17 cellular contexts compared by ENCODE assay signal in genomic region chr18:44911260-44911659, GRCh38.
DNase-seq lines count a peak whose midpoint lies in the region; ATAC-seq, FAIRE-seq and TF ChIP-seq lines count a peak whose summit lies in the region.
"Had no signal": no experiment of that assay in that cellular context is flagged by ENCODE, and none has a peak within 500 bp of the region (broad histone marks: within the 10 kb centered on the region; RNA-seq: fewer than 3 reads in every experiment).

No MANE protein-coding gene starts in this region.

- intact Hi-C loops in natural killer cell (cut with micrococcal nuclease) (no loop called here), GM12878 (cut with micrococcal nuclease; ENCODE audit: unreplicated experiment) (loop anchor here (5.0 kb wide), 1 partner anchor 196 kb away; no protein-coding TSS in a partner anchor)

- RAD21 ChIA-PET in GM12878 (lab: Charles Lee; ENCODE audit: unreplicated experiment), result interaction anchor here (0.8 to 3.2 kb wide), 13 partner anchors 11 to 515 kb away, joined by 3 to 20 read pairs (median 4); no protein-coding TSS in a partner anchor

- peak overlapping the region; percentile 61 for H3K4me3 Mint-ChIP-seq in natural killer cell treated with Interleukin-12 subunit alpha and Interleukin-12 subunit beta and Interleukin-15 and Interleukin-18, amount 100 ng/mL, for 72 hours
- no peak overlapping the region for H3K4me3 Mint-ChIP-seq in natural killer cell
- no peak overlapping the region for H3K4me3 Mint-ChIP-seq in effector memory CD8-positive, alpha-beta T cell
- H3K4me3 Mint-ChIP-seq: CD4-positive, alpha-beta T cell had no signal

- no peak for TF ChIP-seq RAD21 in GM12878 (IDR thresholded peaks at IDR 0.05; ENCODE audit: insufficient read depth, low read depth, low read length)

- H3K4me1 ChIP-seq in KMS-11 (ENCODE audit: low read depth, poor library complexity, severe bottlenecking) (peaks cover 83% of the 10 kb centered on the region), GM12878 (ENCODE audit: control insufficient read depth, insufficient read depth, low read length) (peaks cover 45% of the 10 kb centered on the region)

- H3K4me1 Mint-ChIP-seq in natural killer cell treated with Interleukin-12 subunit alpha and Interleukin-12 subunit beta and Interleukin-15 and Interleukin-18, amount 100 ng/mL, for 72 hours (ENCODE audit: low read depth in 2 of 2), result peaks cover 45 to 56% of the 10 kb centered on the region in 2 donors
- H3K4me1 Mint-ChIP-seq in natural killer cell, result peaks cover 50 to 55% of the 10 kb centered on the region in 2 donors
- H3K4me1 Mint-ChIP-seq in effector memory CD8-positive, alpha-beta T cell (ENCODE audit: low read depth in 2 of 2), result peaks cover 14 to 33% of the 10 kb centered on the region in 2 donors

- H3K27ac Mint-ChIP-seq in natural killer cell treated with Interleukin-12 subunit alpha and Interleukin-12 subunit beta and Interleukin-15 and Interleukin-18, amount 100 ng/mL, for 72 hours, result peak overlapping the region; percentile 29 to 56
- H3K27ac Mint-ChIP-seq in natural killer cell, result no peak overlapping the region
- H3K27ac Mint-ChIP-seq in effector memory CD8-positive, alpha-beta T cell, result no peak overlapping the region
- H3K27ac Mint-ChIP-seq: CD4-positive, alpha-beta T cell had no signal

- no peaks in the 10 kb centered on the region for H3K27me3 ChIP-seq in KMS-11 (ENCODE audit: insufficient read depth, low read depth)
- H3K27me3 ChIP-seq in GM12878 (replicated peaks in 1 of 2; ENCODE audit: control insufficient read depth in 2 of 2, insufficient read depth in 2 of 2, low read length in 1 of 2), result no peaks in the 10 kb centered on the region

- no peaks in the 10 kb centered on the region for H4K20me1 ChIP-seq in KMS-11 (ENCODE audit: insufficient read depth)
- no peaks in the 10 kb centered on the region for H4K20me1 ChIP-seq in GM12878 (ENCODE audit: control insufficient read depth, insufficient read depth)

- DNase-seq in natural killer cell treated with Interleukin-12 subunit alpha and Interleukin-12 subunit beta and Interleukin-15 and Interleukin-18, amount 100 ng/mL, for 72 hours (ENCODE audit: low spot score), result no peak
- DNase-seq in natural killer cell (no peak), GM12878 (ENCODE audit: low read depth, low spot score) (no peak), GM10248 (ENCODE audit: extremely low spot score) (no peak), SK-N-DZ (ENCODE audit: low spot score) (no peak)
- no peak for DNase-seq in effector memory CD8-positive, alpha-beta T cell
- DNase-seq: C1 segment of cervical spinal cord; Calu3; CD4-positive, alpha-beta T cell; DMS 273 treated with DMSO at 0.1 percent for 48 hours; GM23248 had no signal

- no peak for TF ChIP-seq POLR2A in GM12878 (IDR thresholded peaks at IDR 0.05; ENCODE audit: low read depth, low read length)

- H3K79me2 ChIP-seq in KMS-11 (ENCODE audit: insufficient read depth, low read depth), result peaks cover 46% of the 10 kb centered on the region; the same call in 1 of the 2 replicates
- no peaks in the 10 kb centered on the region; the same call in none of the 2 replicates for H3K79me2 ChIP-seq in GM12878 (ENCODE audit: control insufficient read depth, insufficient read depth, low read length)

- FAIRE-seq in GM12878 (lab: Jason Lieb, UNC), result no peak
- FAIRE-seq: H54, HepG2, HTR-8/SVneo had no signal

- TF ChIP-seq EP300 in GM12878 (IDR thresholded peaks at IDR 0.05; ENCODE audit: borderline replicate concordance in 1 of 2, control insufficient read depth in 1 of 2, low read depth in 2 of 2, low read length in 2 of 2), result no peak

- H3K27me3 Mint-ChIP-seq in natural killer cell treated with Interleukin-12 subunit alpha and Interleukin-12 subunit beta and Interleukin-15 and Interleukin-18, amount 100 ng/mL, for 72 hours, result no peaks in the 10 kb centered on the region
- no peaks in the 10 kb centered on the region for H3K27me3 Mint-ChIP-seq in natural killer cell (ENCODE audit: low read depth in 2 of 2)
- peaks cover 0 to 14% of the 10 kb centered on the region in 2 donors for H3K27me3 Mint-ChIP-seq in effector memory CD8-positive, alpha-beta T cell

- no peak overlapping the region for H3K4me3 ChIP-seq in KMS-11 (IDR thresholded peaks at IDR 0.05; ENCODE audit: insufficient read depth, low read depth, low read length)
- 0 out of 2 replicates have a peak overlapping the region, but pooled peaks have one; percentile 13 for H3K4me3 ChIP-seq in GM12878
- H3K4me3 ChIP-seq: GM23248 had no signal

- no peak for ATAC-seq in natural killer cell treated with Interleukin-12 subunit alpha and Interleukin-12 subunit beta and Interleukin-15 and Interleukin-18, amount 100 ng/mL, for 72 hours
- ATAC-seq in natural killer cell, result no peak
- peak; percentile 2; the same call in 2 of the 3 replicates for ATAC-seq in GM12878
- ATAC-seq in effector memory CD8-positive, alpha-beta T cell (replicated peaks), result no peak
- no peak for ATAC-seq in HG03097 (IDR thresholded peaks at IDR 0.05; ENCODE audit: low FRiP score, unreplicated experiment)
- ATAC-seq: HepG2 had no signal

- BruUV-seq in GM12878 (replicated peaks; lab: Mats Ljungman, UMichigan), result no TSS peak

- SMC1A ChIA-PET in GM12878 (lab: Charles Lee; ENCODE audit: uncharacterized antibody, unreplicated experiment), result interaction anchor here (0.9 to 9.9 kb wide), 21 partner anchors 11 to 302 kb away, joined by 3 to 57 read pairs (median 4); no protein-coding TSS in a partner anchor

- H3K9me3 Mint-ChIP-seq in natural killer cell treated with Interleukin-12 subunit alpha and Interleukin-12 subunit beta and Interleukin-15 and Interleukin-18, amount 100 ng/mL, for 72 hours, result no peaks in the 10 kb centered on the region
- H3K9me3 Mint-ChIP-seq in natural killer cell, result no peaks in the 10 kb centered on the region
- H3K9me3 Mint-ChIP-seq in effector memory CD8-positive, alpha-beta T cell, result no peaks in the 10 kb centered on the region
- H3K9me3 Mint-ChIP-seq: CD4-positive, alpha-beta T cell had no signal

- in situ Hi-C loops in GM12878 (cut with MboI), result no loop called here

- POLR2A ChIA-PET in GM12878 (lab: Charles Lee), result interaction anchor here (1.0 to 3.0 kb wide), 4 partner anchors 15 to 236 kb away, joined by 3 to 8 read pairs (median 4); no protein-coding TSS in a partner anchor
- POLR2A ChIA-PET in GM10248 (lab: Yijun Ruan, JAX), result interaction anchor here (0.6 kb wide), 1 partner anchor 454 kb away, joined by 3 read pairs; no protein-coding TSS in a partner anchor

- H3K36me3 Mint-ChIP-seq in natural killer cell treated with Interleukin-12 subunit alpha and Interleukin-12 subunit beta and Interleukin-15 and Interleukin-18, amount 100 ng/mL, for 72 hours, result no peaks in the 10 kb centered on the region
- no peaks in the 10 kb centered on the region for H3K36me3 Mint-ChIP-seq in natural killer cell
- no peaks in the 10 kb centered on the region for H3K36me3 Mint-ChIP-seq in effector memory CD8-positive, alpha-beta T cell (ENCODE audit: insufficient read depth)

- peak overlapping the region; percentile 64; the same call in 1 of the 2 replicates for H3K27ac ChIP-seq in KMS-11
- H3K27ac ChIP-seq in GM12878 (ENCODE audit: control insufficient read depth, insufficient read depth), result peak overlapping the region; percentile 53
- H3K27ac ChIP-seq: 22Rv1, GM23248 had no signal

- H3K4me2 ChIP-seq in KMS-11, result peak overlapping the region; percentile 80
- peak overlapping the region; percentile 96 for H3K4me2 ChIP-seq in GM12878 (ENCODE audit: control insufficient read depth, insufficient read depth)

- CTCF ChIA-PET in GM12878 (lab: Yijun Ruan, JAX) (interaction anchor here (0.6 to 5.0 kb wide), 6 partner anchors 10 to 301 kb away, joined by 3 to 20 read pairs (median 4); no protein-coding TSS in a partner anchor), GM10248 (lab: Yijun Ruan, JAX) (interaction anchor here (1.9 kb wide), 1 partner anchor 11 kb away, joined by 5 read pairs; no protein-coding TSS in a partner anchor)

- H3K9me3 ChIP-seq in GM12878 (replicated peaks; ENCODE audit: control insufficient read depth, insufficient read depth, low read length), result no peaks in the 10 kb centered on the region; the same call in 2 of the 3 replicates

- no peak overlapping the region for H2AFZ ChIP-seq in KMS-11 (ENCODE audit: low read depth)
- no peak overlapping the region for H2AFZ ChIP-seq in GM12878 (ENCODE audit: control insufficient read depth, low read depth, low read length)
- H2AFZ ChIP-seq: GM23248 had no signal

- H3K36me3 ChIP-seq in KMS-11 (ENCODE audit: insufficient read depth), result no peaks in the 10 kb centered on the region
- no peaks in the 10 kb centered on the region for H3K36me3 ChIP-seq in GM12878 (ENCODE audit: control insufficient read depth in 2 of 2, insufficient read depth in 2 of 2, low read length in 1 of 2)

- 58% methylated on average over 4 of the region's 4 CpGs for WGBS in GM12878 (ENCODE audit: insufficient coverage, insufficient replicate concordance, low lambda C conversion rate, missing lambda C conversion rate)

- no peak overlapping the region for H3K9ac ChIP-seq in KMS-11
- no peak overlapping the region for H3K9ac ChIP-seq in GM12878 (ENCODE audit: control insufficient read depth, insufficient read depth, low read length)
- H3K9ac ChIP-seq: GM23248 had no signal

- TF ChIP-seq CTCF in natural killer cell (IDR thresholded peaks at IDR 0.05) (no peak), KMS-11 (conservative IDR thresholded peaks at IDR 0.05; ENCODE audit: low read depth, low read length) (no peak), GM12878 (IDR thresholded peaks at IDR 0.05 in 2 of 3, conservative IDR thresholded peaks at IDR 0.05 in 1 of 3; ENCODE audit: control insufficient read depth in 2 of 3, extremely low read depth in 1 of 3, insufficient read depth in 1 of 3, low read depth in 3 of 3, low read length in 3 of 3) (no peak), GM10248 (IDR thresholded peaks at IDR 0.05; ENCODE audit: control extremely low read depth, extremely low read depth, low read depth, missing control alignments) (no peak)

TF ChIP-seq in GM12878, 131 proteins besides CTCF, POLR2A, EP300 and RAD21:
- no peak for TF ChIP-seq NBN (IDR thresholded peaks at IDR 0.05)
- peak; percentile 69 for TF ChIP-seq SPI1 (IDR thresholded peaks at IDR 0.05; ENCODE audit: borderline replicate concordance, insufficient read depth, low read depth, low read length)
- 0 out of 2 replicates have a peak, but pooled peaks have one; percentile 23 for TF ChIP-seq NFIC (IDR thresholded peaks at IDR 0.05; ENCODE audit: low read depth, low read length)

Comparison
In these comparisons a context has a peak if more than half of its experiments do, and no peak if none do; other contexts are left out.
1. H3K27ac Mint-ChIP-seq: peak in natural killer cell treated with Interleukin-12 subunit alpha and Interleukin-12 subunit beta and Interleukin-15 and Interleukin-18, amount 100 ng/mL, for 72 hours (2 of 2); none in natural killer cell (0 of 2) and effector memory CD8-positive, alpha-beta T cell (0 of 2).